ENCODE assay signal across 1 cellular context in the genomic region with DNA sequence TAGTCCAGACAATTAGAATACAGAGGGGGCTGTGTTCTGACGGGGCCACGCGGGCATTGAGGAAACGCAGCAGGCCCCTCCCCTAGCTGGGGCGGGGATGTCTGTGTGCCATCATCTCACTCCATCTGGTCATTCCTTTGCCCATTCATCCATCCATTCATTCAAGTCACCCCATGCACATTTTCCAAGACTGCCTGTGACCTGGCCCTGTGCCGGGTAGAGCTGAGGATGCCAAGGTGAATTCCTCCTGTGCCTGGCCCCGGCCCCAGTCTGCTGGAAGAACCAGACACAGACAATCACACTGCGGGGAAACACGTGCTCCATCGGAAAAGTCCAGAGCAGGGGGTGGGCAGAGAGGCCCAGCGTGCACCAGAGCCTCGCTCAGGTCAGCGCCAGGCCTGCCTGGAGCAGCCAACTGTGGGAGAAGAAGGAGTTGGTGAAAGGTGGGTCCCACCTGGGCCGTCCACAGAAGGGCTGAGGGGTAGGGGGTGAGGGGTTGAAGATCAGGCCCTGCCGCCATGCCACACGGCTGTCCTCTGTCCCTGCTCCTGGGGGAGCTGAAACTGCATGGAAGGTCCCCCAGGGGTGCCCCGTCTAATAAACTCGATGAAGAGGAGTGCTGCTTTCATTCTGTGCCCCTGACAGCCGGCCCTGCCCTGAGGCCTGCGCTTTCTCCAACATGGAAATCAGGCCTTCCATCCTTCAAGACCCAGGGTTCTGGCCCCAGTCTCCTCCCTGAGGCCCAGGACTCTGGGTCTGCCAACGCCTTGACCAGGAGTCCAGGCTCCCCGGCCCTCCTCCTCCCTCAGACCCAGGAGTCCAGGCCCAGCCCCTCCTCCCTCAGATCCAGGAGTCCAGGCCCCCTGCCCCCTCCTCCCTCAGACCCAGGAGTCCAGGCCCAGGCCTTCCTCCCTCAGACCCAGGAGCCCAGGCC.
TF ChIP-seq lines count a peak whose summit lies in the region.

No MANE protein-coding gene starts in this region.

TF ChIP-seq in WTC11, 78 proteins besides CTCF, POLR2A, EP300 and RAD21 (continued from another document):
- TF ChIP-seq RELA (CRISPR knock-in tag; IDR thresholded peaks at IDR 0.05; ENCODE audit: borderline replicate concordance) (peak; percentile 24; the same call in 1 of the 2 replicates), EMX1 (CRISPR knock-in tag; IDR thresholded peaks at IDR 0.05) (peak; percentile 47; the same call in 1 of the 2 replicates)
